ENCODE assay signal across 1 cellular context in the genomic region with DNA sequence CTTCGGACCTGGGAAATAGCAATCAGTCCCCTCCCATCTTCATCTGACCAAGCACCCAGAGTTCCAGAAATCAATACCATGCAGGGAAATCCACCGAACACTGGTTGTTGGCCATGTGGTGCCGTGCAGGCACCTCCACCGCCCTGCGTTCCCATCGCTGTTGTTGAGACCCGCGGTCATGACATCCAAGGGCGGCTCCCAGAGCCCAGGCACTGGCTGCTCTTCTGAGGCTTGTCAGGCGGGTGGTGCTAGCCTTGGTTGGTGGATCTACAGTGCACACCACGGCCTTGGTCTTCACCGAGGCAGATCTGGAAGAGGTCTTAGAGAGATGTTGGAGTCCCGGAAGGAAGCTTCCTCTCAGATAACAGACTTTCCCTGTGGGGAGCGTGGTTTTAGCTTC.
TF ChIP-seq lines count a peak whose summit lies in the region.

No MANE protein-coding gene starts in this region.

TF ChIP-seq in K562, 482 proteins besides CTCF, POLR2A, EP300 and RAD21 (continued from another document):
- TF ChIP-seq MGA (IDR thresholded peaks at IDR 0.05) (no peak), HMG20B (CRISPR knock-in tag; IDR thresholded peaks at IDR 0.05) (no peak), COPS2 (conservative IDR thresholded peaks at IDR 0.05) (no peak), ZNF124 (CRISPR knock-in tag; IDR thresholded peaks at IDR 0.05) (no peak)
